ENCODE assay signal across 10 cellular contexts in the genomic region with DNA sequence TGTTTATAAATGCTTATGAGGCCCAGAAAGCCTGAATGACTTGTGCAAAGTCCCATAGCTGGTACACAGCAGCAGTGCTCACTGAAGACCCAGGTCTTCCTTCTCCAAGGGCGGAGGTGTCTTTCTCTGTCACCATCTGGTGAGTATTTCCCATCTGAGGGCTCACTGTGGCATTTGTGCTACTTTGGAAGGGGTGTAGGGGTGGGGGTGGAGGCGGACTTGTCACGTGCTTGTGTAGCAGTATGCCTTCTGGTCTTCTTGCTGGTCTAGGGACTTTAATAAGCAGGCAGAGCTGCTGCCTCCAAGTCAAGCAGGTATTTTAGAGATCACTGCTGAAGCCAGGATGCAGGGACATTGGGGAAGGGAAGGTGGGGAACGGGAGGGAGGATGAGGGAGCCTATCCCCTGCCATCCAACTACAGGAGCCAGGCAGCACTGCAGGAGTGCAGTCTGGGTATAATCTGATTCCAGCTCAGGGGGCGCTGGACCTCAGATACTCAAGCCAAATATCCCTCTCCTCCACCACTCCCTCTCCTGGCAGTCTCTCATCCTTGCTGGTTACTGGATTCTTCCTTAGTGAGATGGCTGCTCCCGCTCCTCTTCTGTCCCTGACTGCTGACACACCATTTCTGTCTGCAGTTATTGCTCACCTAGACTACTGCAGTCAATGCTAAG. TPM values are rescaled to one million over a fixed set of nuclear protein-coding genes. Genes with fewer than 3 reads are reported as not detected.
DNase-seq lines count a peak whose midpoint lies in the region; ATAC-seq and TF ChIP-seq lines count a peak whose summit lies in the region.
"Had no signal": no experiment of that assay in that cellular context is flagged by ENCODE, and none has a peak within 500 bp of the region (broad histone marks: within the 10 kb centered on the region; RNA-seq: fewer than 3 reads in every experiment).

No MANE protein-coding gene starts in this region.

- peaks cover 9% of the 10 kb centered on the region for H3K4me1 Mint-ChIP-seq in chondrocyte (ENCODE audit: low read depth)

- no peak overlapping the region for H3K4me3 Mint-ChIP-seq in chondrocyte (ENCODE audit: unreplicated experiment)
- H3K4me3 Mint-ChIP-seq: naive B cell had no signal

- TF ChIP-seq CTCF in chondrocyte (IDR thresholded peaks at IDR 0.05), result peak; percentile 54

- no peaks in the 10 kb centered on the region for H3K9me3 Mint-ChIP-seq in chondrocyte (ENCODE audit: low read depth)

- peak; percentile 32 for DNase-seq in DMS153 (lab: John Stamatoyannopoulos, UW)
- DNase-seq in DMS153 treated with DMSO at 0.1 percent for 48 hours (lab: John Stamatoyannopoulos, UW; ENCODE audit: unreplicated experiment), result no peak
- peak; percentile 91 to 94 for DNase-seq in NCI-H524 (lab: John Stamatoyannopoulos, UW)
- DNase-seq in chondrocyte (ENCODE audit: low spot score), result no peak
- peak; percentile 24 for DNase-seq in occipital lobe (lab: John Stamatoyannopoulos, UW)
- no peak for DNase-seq in putamen (ENCODE audit: low spot score)
- no peak for DNase-seq in NOMO-1 treated with DMSO at 0.1 percent for 48 hours (lab: John Stamatoyannopoulos, UW; ENCODE audit: unreplicated experiment)
- DNase-seq: naive B cell had no signal

- H3K27me3 Mint-ChIP-seq in chondrocyte (ENCODE audit: low read depth), result peaks cover 76% of the 10 kb centered on the region

- H3K27ac Mint-ChIP-seq in chondrocyte (ENCODE audit: unreplicated experiment), result no peak overlapping the region
- H3K27ac Mint-ChIP-seq: naive B cell had no signal

- no peaks in the 10 kb centered on the region for H3K36me3 Mint-ChIP-seq in chondrocyte (ENCODE audit: low read depth)
- H3K36me3 Mint-ChIP-seq: naive B cell had no signal

- no peak for ATAC-seq in HG03139 (IDR thresholded peaks at IDR 0.05; ENCODE audit: unreplicated experiment)

RNA-seq across cellular contexts. Expression of a gene that starts 3.4 kb away (rescaled TPM):
- not detected in 3 replicates for total RNA-seq in chondrocyte
- 9.8 TPM for total RNA-seq in occipital lobe
- total RNA-seq: endothelial cell of umbilical vein had no signal

Comparison
In these comparisons a context has a peak if more than half of its experiments do, and no peak if none do; other contexts are left out.
1. DNase-seq: peak in DMS153 (single experiment), NCI-H524 (2 of 2) and occipital lobe (single experiment); none in DMS153 treated with DMSO at 0.1 percent for 48 hours (single experiment), chondrocyte (single experiment), putamen (single experiment) and NOMO-1 treated with DMSO at 0.1 percent for 48 hours (single experiment).
2. RNA of a gene that starts 3.4 kb away (total RNA-seq): 9.8 TPM in occipital lobe (single experiment); not detected in chondrocyte; every median in the first group is over 10 times any median in the second.